Comparison of ENCODE assay signal across 1 cellular context in the genomic region with DNA sequence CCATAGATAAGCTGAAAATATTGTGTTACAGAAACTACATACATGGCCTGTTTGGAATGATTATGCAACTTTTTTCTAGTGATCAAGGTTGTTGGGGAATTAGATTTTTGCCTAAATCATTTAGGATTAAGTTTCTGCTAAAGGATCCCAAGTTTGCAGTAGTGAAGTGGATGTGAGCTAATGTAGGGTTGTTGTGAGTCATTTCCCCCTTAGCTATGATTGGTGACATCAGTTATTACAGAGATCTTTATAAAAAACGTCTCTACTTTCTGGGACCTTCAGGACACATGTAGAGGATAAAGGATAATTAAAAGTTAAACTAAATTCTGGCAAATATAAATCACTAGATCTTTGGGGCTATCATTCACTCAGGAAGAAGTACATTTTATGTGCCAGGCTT.
TF ChIP-seq lines count a peak whose summit lies in the region.

No MANE protein-coding gene starts in this region.

TF ChIP-seq in HepG2, 621 proteins besides CTCF, POLR2A, EP300 and RAD21:
- TF ChIP-seq ELF3 (CRISPR knock-in tag; IDR thresholded peaks at IDR 0.05) (no peak), JUNB (CRISPR knock-in tag; IDR thresholded peaks at IDR 0.05; ENCODE audit: borderline replicate concordance) (no peak), PITX1 (CRISPR knock-in tag; IDR thresholded peaks at IDR 0.05) (no peak), GZF1 (CRISPR knock-in tag; IDR thresholded peaks at IDR 0.05) (no peak)
- TF ChIP-seq, protein P1, sequence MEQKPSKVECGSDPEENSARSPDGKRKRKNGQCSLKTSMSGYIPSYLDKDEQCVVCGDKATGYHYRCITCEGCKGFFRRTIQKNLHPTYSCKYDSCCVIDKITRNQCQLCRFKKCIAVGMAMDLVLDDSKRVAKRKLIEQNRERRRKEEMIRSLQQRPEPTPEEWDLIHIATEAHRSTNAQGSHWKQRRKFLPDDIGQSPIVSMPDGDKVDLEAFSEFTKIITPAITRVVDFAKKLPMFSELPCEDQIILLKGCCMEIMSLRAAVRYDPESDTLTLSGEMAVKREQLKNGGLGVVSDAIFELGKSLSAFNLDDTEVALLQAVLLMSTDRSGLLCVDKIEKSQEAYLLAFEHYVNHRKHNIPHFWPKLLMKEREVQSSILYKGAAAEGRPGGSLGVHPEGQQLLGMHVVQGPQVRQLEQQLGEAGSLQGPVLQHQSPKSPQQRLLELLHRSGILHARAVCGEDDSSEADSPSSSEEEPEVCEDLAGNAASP (CRISPR knock-in tag; IDR thresholded peaks at IDR 0.05; ENCODE audit: borderline replicate concordance), result no peak
- TF ChIP-seq, protein P2, sequence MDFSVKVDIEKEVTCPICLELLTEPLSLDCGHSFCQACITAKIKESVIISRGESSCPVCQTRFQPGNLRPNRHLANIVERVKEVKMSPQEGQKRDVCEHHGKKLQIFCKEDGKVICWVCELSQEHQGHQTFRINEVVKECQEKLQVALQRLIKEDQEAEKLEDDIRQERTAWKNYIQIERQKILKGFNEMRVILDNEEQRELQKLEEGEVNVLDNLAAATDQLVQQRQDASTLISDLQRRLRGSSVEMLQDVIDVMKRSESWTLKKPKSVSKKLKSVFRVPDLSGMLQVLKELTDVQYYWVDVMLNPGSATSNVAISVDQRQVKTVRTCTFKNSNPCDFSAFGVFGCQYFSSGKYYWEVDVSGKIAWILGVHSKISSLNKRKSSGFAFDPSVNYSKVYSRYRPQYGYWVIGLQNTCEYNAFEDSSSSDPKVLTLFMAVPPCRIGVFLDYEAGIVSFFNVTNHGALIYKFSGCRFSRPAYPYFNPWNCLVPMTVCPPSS (IDR thresholded peaks at IDR 0.05), result no peak
